In genomic region chr1:149746463-149747356, GRCh38 we compare ENCODE assay signal across 9 cellular contexts. TPM values are rescaled to one million over a fixed set of nuclear protein-coding genes. Genes with fewer than 3 reads are reported as not detected.
DNase-seq lines count a peak whose midpoint lies in the region; ATAC-seq and FAIRE-seq lines count a peak whose summit lies in the region.
"Not testable (repeated sequence)": the region's sequence is repeated elsewhere in the genome, so short reads cannot be mapped to it uniquely, and the experiment has no call there.
"Had no signal": no experiment of that assay in that cellular context is flagged by ENCODE, and none has a peak within 500 bp of the region (broad histone marks: within the 10 kb centered on the region; RNA-seq: fewer than 3 reads in every experiment).

No MANE protein-coding gene starts in this region.

- not testable (repeated sequence) for H3K4me3 ChIP-seq in naive thymus-derived CD4-positive, alpha-beta T cell (ENCODE audit: low read length)

- H3K4me1 Mint-ChIP-seq in activated CD4-positive, alpha-beta T cell treated with anti-CD3 and anti-CD28 coated beads for 36 hours; activated naive CD8-positive, alpha-beta T cell treated with anti-CD3 and anti-CD28 coated beads, Interleukin-2, amount 10 ng/mL, durations not matched to agents 7 days and 5 days: not testable (repeated sequence)
- H3K4me1 Mint-ChIP-seq in naive thymus-derived CD4-positive, alpha-beta T cell, result peaks cover 5 to 12% (median 11%) of the 10 kb centered on the region in 7 donors

- FAIRE-seq in urothelium cell line (lab: Jason Lieb, UNC), result peak; percentile 52

- not testable (repeated sequence) for H3K27ac ChIP-seq in naive thymus-derived CD4-positive, alpha-beta T cell (ENCODE audit: low read depth, low read length)

- peak; percentile 23 for ATAC-seq in activated CD4-positive, alpha-beta T cell treated with anti-CD3 and anti-CD28 coated beads for 36 hours
- not testable (repeated sequence) for ATAC-seq in activated naive CD8-positive, alpha-beta T cell treated with anti-CD3 and anti-CD28 coated beads, Interleukin-2, amount 10 ng/mL, durations not matched to agents 7 days and 5 days (ENCODE audit: low read depth)
- peak; percentile 27 to 65 for ATAC-seq in left cardiac atrium
- ATAC-seq in left colon, result peak; percentile 11
- ATAC-seq in naive thymus-derived CD4-positive, alpha-beta T cell, result peak; percentile 42
- peak; percentile 63 for ATAC-seq in sciatic nerve

- H3K4me1 ChIP-seq in naive thymus-derived CD4-positive, alpha-beta T cell (ENCODE audit: control insufficient read depth in 2 of 2, insufficient read depth in 2 of 2, low read length in 2 of 2), result not testable (repeated sequence)

- H3K4me3 Mint-ChIP-seq in activated CD4-positive, alpha-beta T cell treated with anti-CD3 and anti-CD28 coated beads for 36 hours, result peak overlapping the region; percentile 26
- H3K4me3 Mint-ChIP-seq in activated naive CD8-positive, alpha-beta T cell treated with anti-CD3 and anti-CD28 coated beads, Interleukin-2, amount 10 ng/mL, durations not matched to agents 7 days and 5 days, result not testable (repeated sequence)
- H3K4me3 Mint-ChIP-seq in naive thymus-derived CD4-positive, alpha-beta T cell, result peak overlapping the region in 6 of 10 donors; percentile 41 to 86 (median 76)

- not testable (repeated sequence) for H3K36me3 Mint-ChIP-seq in activated CD4-positive, alpha-beta T cell treated with anti-CD3 and anti-CD28 coated beads for 36 hours (ENCODE audit: low read depth); activated naive CD8-positive, alpha-beta T cell treated with anti-CD3 and anti-CD28 coated beads, Interleukin-2, amount 10 ng/mL, durations not matched to agents 7 days and 5 days; naive thymus-derived CD4-positive, alpha-beta T cell

- not testable (repeated sequence) for H3K27me3 ChIP-seq in naive thymus-derived CD4-positive, alpha-beta T cell (ENCODE audit: control insufficient read depth in 2 of 2, insufficient read depth in 2 of 2, low read length in 2 of 2)

- POLR2A ChIA-PET in activated CD4-positive, alpha-beta T cell treated with anti-CD3 and anti-CD28 coated beads for 36 hours (lab: Charles Lee); activated naive CD8-positive, alpha-beta T cell treated with anti-CD3 and anti-CD28 coated beads, Interleukin-2, amount 10 ng/mL, durations not matched to agents 7 days and 5 days (lab: Charles Lee); naive thymus-derived CD4-positive, alpha-beta T cell (lab: Charles Lee): not testable (repeated sequence)

- H3K9me3 Mint-ChIP-seq in activated CD4-positive, alpha-beta T cell treated with anti-CD3 and anti-CD28 coated beads for 36 hours (ENCODE audit: low read depth); activated naive CD8-positive, alpha-beta T cell treated with anti-CD3 and anti-CD28 coated beads, Interleukin-2, amount 10 ng/mL, durations not matched to agents 7 days and 5 days; naive thymus-derived CD4-positive, alpha-beta T cell: not testable (repeated sequence)

- not testable (repeated sequence) for H3K27ac Mint-ChIP-seq in activated CD4-positive, alpha-beta T cell treated with anti-CD3 and anti-CD28 coated beads for 36 hours; activated naive CD8-positive, alpha-beta T cell treated with anti-CD3 and anti-CD28 coated beads, Interleukin-2, amount 10 ng/mL, durations not matched to agents 7 days and 5 days; naive thymus-derived CD4-positive, alpha-beta T cell

- DNase-seq in ELF-1 (ENCODE audit: low read depth, low spot score) (peak; percentile 60), left cardiac atrium (peak; percentile 18), left colon (peak in 1 of 2 donors; percentile 8), sciatic nerve (ENCODE audit: low spot score) (peak; percentile 56)
- DNase-seq in activated CD4-positive, alpha-beta T cell treated with anti-CD3 and anti-CD28 coated beads for 36 hours, result peak; percentile 9
- DNase-seq in activated naive CD8-positive, alpha-beta T cell treated with anti-CD3 and anti-CD28 coated beads, Interleukin-2, amount 10 ng/mL, durations not matched to agents 7 days and 5 days, result peak; percentile 29
- DNase-seq in naive thymus-derived CD4-positive, alpha-beta T cell, result peak in 3 of 9 donors; percentile 7 to 10 (median 10)
- DNase-seq in urothelium cell line (ENCODE audit: low spot score), result not testable (repeated sequence)

- intact Hi-C loops in activated CD4-positive, alpha-beta T cell treated with anti-CD3 and anti-CD28 coated beads for 36 hours (cut with DNase I, micrococcal nuclease); left cardiac atrium (cut with DNase I); left colon (cut with DNase I, micrococcal nuclease); naive thymus-derived CD4-positive, alpha-beta T cell (cut with micrococcal nuclease); sciatic nerve (cut with DNase I): not testable (repeated sequence)

- H3K9me3 ChIP-seq in naive thymus-derived CD4-positive, alpha-beta T cell (ENCODE audit: control insufficient read depth in 2 of 3, low read length in 3 of 3), result not testable (repeated sequence)

- not testable (repeated sequence) for H3K27me3 Mint-ChIP-seq in activated CD4-positive, alpha-beta T cell treated with anti-CD3 and anti-CD28 coated beads for 36 hours
- peaks cover 22% of the 10 kb centered on the region for H3K27me3 Mint-ChIP-seq in activated naive CD8-positive, alpha-beta T cell treated with anti-CD3 and anti-CD28 coated beads, Interleukin-2, amount 10 ng/mL, durations not matched to agents 7 days and 5 days
- peaks cover 0 to 14% (median 8%) of the 10 kb centered on the region in 5 donors for H3K27me3 Mint-ChIP-seq in naive thymus-derived CD4-positive, alpha-beta T cell

- H3K36me3 ChIP-seq in naive thymus-derived CD4-positive, alpha-beta T cell (ENCODE audit: control insufficient read depth in 2 of 3, insufficient read depth in 3 of 3, low read length in 3 of 3), result not testable (repeated sequence)

- CTCF ChIA-PET in activated CD4-positive, alpha-beta T cell treated with anti-CD3 and anti-CD28 coated beads for 36 hours (lab: Charles Lee); naive thymus-derived CD4-positive, alpha-beta T cell (lab: Charles Lee): not testable (repeated sequence)

RNA-seq across cellular contexts. Expression of gene FCGR1A, which starts 35.8 kb away (rescaled TPM):
- total RNA-seq in activated CD4-positive, alpha-beta T cell treated with anti-CD3 and anti-CD28 coated beads for 36 hours, result not detected
- 1 to 10 TPM in 1 of 2 experiments, under 1 TPM in 1; 0.48 to 1.2 TPM for total RNA-seq in activated naive CD8-positive, alpha-beta T cell treated with anti-CD3 and anti-CD28 coated beads, Interleukin-2, amount 10 ng/mL, durations not matched to agents 7 days and 5 days
- total RNA-seq in left cardiac atrium (1 to 10 TPM; 4.1 to 5.7 TPM), left colon (1 to 10 TPM in 1 of 2 donors, not detected in 1; 3.5 TPM), sciatic nerve (36.5 TPM)
- 10 to 100 TPM in 1 of 5 experiments, under 1 TPM in 2, not detected in 2; 0.21 to 14.4 (median 0.59) TPM for total RNA-seq in naive thymus-derived CD4-positive, alpha-beta T cell
- polyA plus RNA-seq in naive thymus-derived CD4-positive, alpha-beta T cell, result not detected
- total RNA-seq: LHCN-M2 had no signal
